ENCODE assay signal across 8 cellular contexts in genomic region chr7:103075337-103075918, GRCh38. TPM values are rescaled to one million over a fixed set of nuclear protein-coding genes. Genes with fewer than 3 reads are reported as not detected.
DNase-seq lines count a peak whose midpoint lies in the region; ATAC-seq and TF ChIP-seq lines count a peak whose summit lies in the region.

No MANE protein-coding gene starts in this region.

- ATAC-seq in HG02981 (IDR thresholded peaks at IDR 0.05; ENCODE audit: unreplicated experiment) (peak; percentile 41), lung (ENCODE audit: insufficient read depth, low FRiP score) (peak; percentile 5)

- 1 to 2% methylated on average over 36 of the region's 36 CpGs for whole genome bisulfite sequencing in ectodermal cell, 2 experiments
- 1 to 5% methylated on average over 36 of the region's 36 CpGs for WGBS in lung, 2 donors

- peaks cover 9% of the 10 kb centered on the region for H3K36me3 Mint-ChIP-seq in activated CD4-positive, alpha-beta memory T cell treated with anti-CD3 and anti-CD28 coated beads, Interleukin-2, amount 10 ng/mL, durations not matched to agents 7 days and 5 days (ENCODE audit: low read depth)

- H3K9me3 ChIP-seq in ectodermal cell (ENCODE audit: control insufficient read depth, low read length) = no peaks in the 10 kb centered on the region
- no peaks in the 10 kb centered on the region for H3K9me3 ChIP-seq in lung (ENCODE audit: control insufficient read depth in 2 of 2, insufficient read depth in 1 of 2, low read length in 1 of 2)

- H3K4me1 ChIP-seq in ectodermal cell (ENCODE audit: control insufficient read depth, insufficient read depth, low read length) (no peaks in the 10 kb centered on the region), lung (ENCODE audit: control insufficient read depth in 2 of 2, insufficient read depth in 2 of 2, low read length in 2 of 2) (peaks cover 3 to 8% of the 10 kb centered on the region in 2 donors)

- H3K27ac Mint-ChIP-seq in activated CD4-positive, alpha-beta memory T cell treated with anti-CD3 and anti-CD28 coated beads, Interleukin-2, amount 10 ng/mL, durations not matched to agents 7 days and 5 days = peak overlapping the region; percentile 86

- CTCF ChIA-PET in activated CD4-positive, alpha-beta memory T cell treated with anti-CD3 and anti-CD28 coated beads, Interleukin-2, amount 10 ng/mL, durations not matched to agents 7 days and 5 days (lab: Charles Lee) = interaction anchor here (0.9 to 4.2 kb wide), 13 partner anchors 8 to 327 kb away, joined by 3 to 38 read pairs (median 4); partner anchors contain the start of genes FAM185A, NAPEPLD and PSMC2

- peaks cover 31% of the 10 kb centered on the region for H3K4me1 Mint-ChIP-seq in activated CD4-positive, alpha-beta memory T cell treated with anti-CD3 and anti-CD28 coated beads, Interleukin-2, amount 10 ng/mL, durations not matched to agents 7 days and 5 days

- no peaks in the 10 kb centered on the region for H3K27me3 ChIP-seq in ectodermal cell (ENCODE audit: control insufficient read depth, insufficient read depth, low read length, poor library complexity, severe bottlenecking)
- no peaks in the 10 kb centered on the region for H3K27me3 ChIP-seq in lung (ENCODE audit: control insufficient read depth, insufficient read depth)

- H3K27me3 Mint-ChIP-seq in activated CD4-positive, alpha-beta memory T cell treated with anti-CD3 and anti-CD28 coated beads, Interleukin-2, amount 10 ng/mL, durations not matched to agents 7 days and 5 days = no peaks in the 10 kb centered on the region

- no peaks in the 10 kb centered on the region for H3K36me3 ChIP-seq in ectodermal cell (ENCODE audit: control insufficient read depth, insufficient read depth, low read length)
- H3K36me3 ChIP-seq in lung (ENCODE audit: control insufficient read depth in 2 of 2, insufficient read depth in 2 of 2, low read length in 2 of 2) = no peaks in the 10 kb centered on the region

- no peak for TF ChIP-seq CTCF in lung (IDR thresholded peaks at IDR 0.05; ENCODE audit: control extremely low read depth, extremely low read depth)

- POLR2A ChIA-PET in activated CD4-positive, alpha-beta memory T cell treated with anti-CD3 and anti-CD28 coated beads, Interleukin-2, amount 10 ng/mL, durations not matched to agents 7 days and 5 days (lab: Charles Lee) = interaction anchor here (0.5 to 1.8 kb wide), 18 partner anchors 9 to 327 kb away, joined by 3 to 13 read pairs (median 4); partner anchors contain the start of genes FAM185A, NAPEPLD and PSMC2

- H3K4me3 ChIP-seq in ectodermal cell (ENCODE audit: insufficient read depth, low read depth, low read length) (peak overlapping the region; percentile 82), lung (peak overlapping the region; percentile 59)

- H3K27ac ChIP-seq in ectodermal cell (ENCODE audit: insufficient read depth, low read depth, low read length, poor library complexity, severe bottlenecking) (peak overlapping the region; percentile 78), lung (ENCODE audit: low read depth in 1 of 2, low read length in 1 of 2) (peak overlapping the region; percentile 85 to 89)

- H3K4me3 Mint-ChIP-seq in activated CD4-positive, alpha-beta memory T cell treated with anti-CD3 and anti-CD28 coated beads, Interleukin-2, amount 10 ng/mL, durations not matched to agents 7 days and 5 days = peak overlapping the region; percentile 92

- H3K9me3 Mint-ChIP-seq in activated CD4-positive, alpha-beta memory T cell treated with anti-CD3 and anti-CD28 coated beads, Interleukin-2, amount 10 ng/mL, durations not matched to agents 7 days and 5 days = no peaks in the 10 kb centered on the region

- DNase-seq in NOMO-1 treated with DMSO at 0.1 percent for 48 hours (lab: John Stamatoyannopoulos, UW; ENCODE audit: unreplicated experiment) = peak; percentile 15
- no peak for DNase-seq in NOMO-1 treated with dmso at 0.1 percent for 144 hours (lab: John Stamatoyannopoulos, UW; ENCODE audit: unreplicated experiment)
- peak; percentile 4 for DNase-seq in NCI-H2196 treated with DMSO at 0.1 percent for 48 hours (lab: John Stamatoyannopoulos, UW; ENCODE audit: unreplicated experiment)
- peak; percentile 67 for DNase-seq in activated CD4-positive, alpha-beta memory T cell treated with anti-CD3 and anti-CD28 coated beads, Interleukin-2, amount 10 ng/mL, durations not matched to agents 7 days and 5 days
- peak; percentile 47 for DNase-seq in lung (ENCODE audit: low spot score)
- peak; percentile 60 to 77 (median 66) for DNase-seq in stimulated activated CD4-positive, alpha-beta T cell treated with anti-CD3 and anti-CD28 coated beads, TNF-alpha, amount 100 ng/mL, for 24 hours (ENCODE audit: low read depth in 3 of 3)

RNA-seq across cellular contexts. Expression of gene ARMC10, which starts 0.5 kb away (rescaled TPM):
- total RNA-seq in activated CD4-positive, alpha-beta memory T cell treated with anti-CD3 and anti-CD28 coated beads, Interleukin-2, amount 10 ng/mL, durations not matched to agents 7 days and 5 days = 10 to 100 TPM; 27.0 to 31.5 TPM
- polyA plus RNA-seq in ectodermal cell (2013, experiment 1 of 4) = 58.7 TPM
- polyA plus RNA-seq in ectodermal cell (2013, experiment 2 of 4) = 49.1 TPM
- 49.4 TPM for polyA plus RNA-seq in ectodermal cell (2013, experiment 3 of 4)
- polyA plus RNA-seq in ectodermal cell (2013, experiment 4 of 4) = 54.1 TPM
- 10 to 100 TPM; 33.6 to 39.4 TPM for total RNA-seq in lung
- polyA plus RNA-seq in lung = 10 to 100 TPM; 22.2 to 23.1 TPM

RNA-seq across cellular contexts. Expression of gene FBXL13, which starts 0.8 kb away (rescaled TPM):
- under 1 TPM in 1 of 2 experiments, not detected in 1; 0.58 TPM for total RNA-seq in activated CD4-positive, alpha-beta memory T cell treated with anti-CD3 and anti-CD28 coated beads, Interleukin-2, amount 10 ng/mL, durations not matched to agents 7 days and 5 days
- polyA plus RNA-seq in ectodermal cell (2013, experiment 1 of 4) = 3.2 TPM
- polyA plus RNA-seq in ectodermal cell (2013, experiment 2 of 4) = 2.9 TPM
- polyA plus RNA-seq in ectodermal cell (2013, experiment 3 of 4) = 3.4 TPM
- 2.4 TPM for polyA plus RNA-seq in ectodermal cell (2013, experiment 4 of 4)
- 10 to 100 TPM in 1 of 2 donors, 1 to 10 TPM in 1; 6.0 to 12.3 TPM for total RNA-seq in lung
- 1 to 10 TPM in 1 of 2 donors, under 1 TPM in 1; 0.61 to 1.4 TPM for polyA plus RNA-seq in lung

Comparison
In these comparisons a context has a peak if more than half of its experiments do, and no peak if none do; other contexts are left out.
1. RNA of gene FBXL13, which starts 0.8 kb away (total RNA-seq): 6.0 to 12.3 TPM in lung; 0.58 TPM in activated CD4-positive, alpha-beta memory T cell treated with anti-CD3 and anti-CD28 coated beads, Interleukin-2, amount 10 ng/mL, durations not matched to agents 7 days and 5 days; every median in the first group is over 4 times any median in the second.